32 cellular contexts compared by ENCODE assay signal in genomic region chr2:118134650-118135049, GRCh38.
"Had no signal": no experiment of that assay in that cellular context is flagged by ENCODE, and none has a peak within 500 bp of the region (broad histone marks: within the 10 kb centered on the region; RNA-seq: fewer than 3 reads in every experiment).

No MANE protein-coding gene starts in this region.

- H3K9me3 Mint-ChIP-seq: naive thymus-derived CD8-positive, alpha-beta T cell; natural killer cell treated with Interleukin-12 subunit alpha and Interleukin-12 subunit beta and Interleukin-15 and Interleukin-18, amount 100 ng/mL, for 72 hours; neural progenitor cell; stimulated activated memory B cell treated with anti-CD40 and anti-IgM and Interleukin-4, amounts not matched to agents 10 μg/mL and 1 μg/mL and 100 μg/mL, for 72 hours; stimulated activated naive CD8-positive, alpha-beta T cell treated with anti-CD3 and anti-CD28 coated beads, Interleukin-15, amount 100 ng/mL, for 72 hours; type B pancreatic cell had no signal

- H3K4me3 ChIP-seq: neural progenitor cell, ovary, psoas muscle, right lobe of liver, sigmoid colon, skin epidermis, smooth muscle cell, spleen, suprapubic skin, testis, tibial artery, transverse colon, upper lobe of right lung, uterus had no signal

- H3K4me1 Mint-ChIP-seq: neural progenitor cell; stimulated activated naive CD8-positive, alpha-beta T cell treated with anti-CD3 and anti-CD28 coated beads, Interleukin-15, amount 100 ng/mL, for 72 hours had no signal

- H3K27me3 Mint-ChIP-seq: progenitor cell of endocrine pancreas; stimulated activated memory B cell treated with anti-CD40 and anti-IgM and Interleukin-4, amounts not matched to agents 10 μg/mL and 1 μg/mL and 100 μg/mL, for 72 hours had no signal

- H3K79me2 ChIP-seq: parathyroid adenoma had no signal

- H3K9me3 ChIP-seq: ovary, psoas muscle, right lobe of liver, sigmoid colon, spleen, suprapubic skin, testis, tibial artery, transverse colon, upper lobe of right lung, uterus had no signal

- DNase-seq: naive thymus-derived CD8-positive, alpha-beta T cell; occipital lobe; ovary; posterior cingulate gyrus; psoas muscle; right cardiac atrium; right lobe of liver; sigmoid colon; spleen; stimulated activated CD4-positive, alpha-beta T cell treated with anti-CD3 and anti-CD28 coated beads, Interleukin-12 subunit alpha, Interleukin-12 subunit beta, amount 100 ng/mL, for 4 hours; stimulated activated CD4-positive, alpha-beta T cell treated with anti-CD3 and anti-CD28 coated beads, Interleukin-1b, Interleukin-23, amount 100 ng/mL, for 48 hours; stimulated activated CD4-positive, alpha-beta T cell treated with anti-CD3 and anti-CD28 coated beads, Interleukin-4, amount 100 ng/mL, for 1 hour; stimulated activated CD4-positive, alpha-beta T cell treated with anti-CD3 and anti-CD28 coated beads, Interleukin-4, amount 100 ng/mL, for 4 hours; stimulated activated CD8-positive, alpha-beta memory T cell treated with anti-CD3 and anti-CD28 coated beads, Interleukin-4, amount 100 ng/mL, for 48 hours; stimulated activated naive CD4-positive, alpha-beta T cell; stimulated activated naive CD8-positive, alpha-beta T cell treated with anti-CD3 and anti-CD28 coated beads, Interleukin-15, amount 100 ng/mL, for 72 hours; stimulated activated naive CD8-positive, alpha-beta T cell treated with anti-CD3 and anti-CD28 coated beads, Interleukin-15, Interleukin-2, amounts not matched to agents 100 U/mL and 50 U/mL, for 24 hours; substantia nigra; testis; tibial artery; transverse colon; upper lobe of right lung; uterus had no signal

- H3K4me2 ChIP-seq: neural progenitor cell, smooth muscle cell had no signal

- H3K36me3 Mint-ChIP-seq: naive thymus-derived CD8-positive, alpha-beta T cell; natural killer cell treated with Interleukin-12 subunit alpha and Interleukin-12 subunit beta and Interleukin-15 and Interleukin-18, amount 100 ng/mL, for 72 hours; neural progenitor cell; stimulated activated memory B cell treated with anti-CD40 and anti-IgM and Interleukin-4, amounts not matched to agents 10 μg/mL and 1 μg/mL and 100 μg/mL, for 72 hours; type B pancreatic cell had no signal

- H3K4me1 ChIP-seq: neural progenitor cell, parathyroid adenoma, psoas muscle, right lobe of liver, sigmoid colon, spleen, suprapubic skin, testis, tibial artery, transverse colon, upper lobe of right lung, uterus had no signal

- H3K36me3 ChIP-seq: neural progenitor cell, ovary, right lobe of liver, sigmoid colon, spleen, suprapubic skin, tibial artery, transverse colon, upper lobe of right lung, uterus had no signal

- H2AFZ ChIP-seq: neural progenitor cell, parathyroid adenoma had no signal

- H3K27ac ChIP-seq: neural progenitor cell, ovary, parathyroid adenoma, psoas muscle, right lobe of liver, sigmoid colon, skin epidermis, spleen, suprapubic skin, testis, tibial artery, transverse colon, upper lobe of right lung, uterus had no signal

- H3K9ac ChIP-seq: neural progenitor cell, parathyroid adenoma had no signal

- H3K4me3 Mint-ChIP-seq: naive thymus-derived CD8-positive, alpha-beta T cell; natural killer cell treated with Interleukin-12 subunit alpha and Interleukin-12 subunit beta and Interleukin-15 and Interleukin-18, amount 100 ng/mL, for 72 hours; neural progenitor cell; stimulated activated memory B cell treated with anti-CD40 and anti-IgM and Interleukin-4, amounts not matched to agents 10 μg/mL and 1 μg/mL and 100 μg/mL, for 72 hours; stimulated activated naive CD8-positive, alpha-beta T cell treated with anti-CD3 and anti-CD28 coated beads, Interleukin-15, amount 100 ng/mL, for 72 hours; type B pancreatic cell had no signal

- H3K27ac Mint-ChIP-seq: naive thymus-derived CD8-positive, alpha-beta T cell; natural killer cell treated with Interleukin-12 subunit alpha and Interleukin-12 subunit beta and Interleukin-15 and Interleukin-18, amount 100 ng/mL, for 72 hours; neural progenitor cell; progenitor cell of endocrine pancreas; stimulated activated memory B cell treated with anti-CD40 and anti-IgM and Interleukin-4, amounts not matched to agents 10 μg/mL and 1 μg/mL and 100 μg/mL, for 72 hours; stimulated activated naive CD8-positive, alpha-beta T cell treated with anti-CD3 and anti-CD28 coated beads, Interleukin-15, amount 100 ng/mL, for 72 hours; type B pancreatic cell had no signal

- H3K27me3 ChIP-seq: neural progenitor cell, ovary, right lobe of liver, sigmoid colon, spleen, suprapubic skin, testis, tibial artery, transverse colon, upper lobe of right lung, uterus had no signal

- ATAC-seq: naive thymus-derived CD8-positive, alpha-beta T cell; psoas muscle; right cardiac atrium; right lobe of liver; stimulated activated memory B cell treated with anti-CD40 and anti-IgM and Interleukin-4, amounts not matched to agents 10 μg/mL and 1 μg/mL and 100 μg/mL, for 72 hours; stimulated activated naive CD8-positive, alpha-beta T cell treated with anti-CD3 and anti-CD28 coated beads, Interleukin-15, amount 100 ng/mL, for 72 hours; stimulated activated naive CD8-positive, alpha-beta T cell treated with anti-CD3 and anti-CD28 coated beads, Interleukin-15, Interleukin-2, amounts not matched to agents 100 U/mL and 50 U/mL, for 24 hours; upper lobe of right lung had no signal
